ENCODE assay signal across 17 cellular contexts in the genomic region with DNA sequence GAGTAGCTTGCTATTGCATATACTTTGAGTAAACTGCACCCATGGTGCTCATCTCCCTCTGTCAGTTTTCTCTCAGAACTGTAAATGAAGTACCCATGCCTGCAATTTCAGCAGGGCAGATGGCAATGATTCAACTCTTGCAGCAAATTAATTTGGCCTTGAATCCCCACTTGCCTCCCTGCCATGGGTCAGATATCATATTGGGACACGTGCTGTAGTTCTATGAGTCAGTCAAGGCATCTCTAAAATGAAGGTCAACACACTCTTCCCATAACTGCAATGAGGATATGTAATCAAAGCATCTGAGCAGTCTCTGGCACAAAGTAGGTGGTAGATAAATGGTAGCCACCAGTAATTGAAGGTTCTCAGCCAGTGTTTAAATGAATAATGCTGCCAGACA.
A peak's percentile ranks its signal among the peaks of the same experiment; 100 is the strongest.
DNase-seq lines count a peak whose midpoint lies in the region; ATAC-seq and TF ChIP-seq lines count a peak whose summit lies in the region.
"Had no signal": no experiment of that assay in that cellular context is flagged by ENCODE, and none has a peak within 500 bp of the region (broad histone marks: within the 10 kb centered on the region; RNA-seq: fewer than 3 reads in every experiment).

No MANE protein-coding gene starts in this region.

- H3K4me3 ChIP-seq in choroid plexus epithelial cell (ENCODE audit: low read depth, low read length) (no peak overlapping the region), esophagus squamous epithelium (no peak overlapping the region)
- H3K4me3 ChIP-seq: A549 had no signal

- no peak for ATAC-seq in GM21576 (IDR thresholded peaks at IDR 0.05; ENCODE audit: unreplicated experiment)
- ATAC-seq: A549, Panc1, SK-N-SH treated with all-trans-retinoic acid at 6 μM for 48 hours had no signal

- TF ChIP-seq POLR2A in esophagus squamous epithelium (IDR thresholded peaks at IDR 0.05), result no peak

- WGBS in esophagus squamous epithelium, 2 donors, result 33 to 71% methylated on average over 1 of the region's 1 CpG

- peak; percentile 67 for DNase-seq in EL
- DNase-seq in M059J (ENCODE audit: low read depth), result peak; percentile 36
- peak; percentile 56 for DNase-seq in choroid plexus epithelial cell (ENCODE audit: low read depth)
- peak; percentile 46 for DNase-seq in myocyte (ENCODE audit: low read depth)
- DNase-seq in esophagus squamous epithelium (lab: John Stamatoyannopoulos, UW), result no peak
- no peak for DNase-seq in GF-D8 (lab: John Stamatoyannopoulos, UW)
- DNase-seq in NCI-H748 treated with DMSO at 0.1 percent for 48 hours (lab: John Stamatoyannopoulos, UW), result no peak
- DNase-seq: Caco-2, H7, NCI-H1092 treated with DMSO at 0.1 percent for 48 hours, NCI-H187 treated with DMSO at 0.1 percent for 48 hours, NCI-H82, SHP77 had no signal

- H3K4me1 ChIP-seq in esophagus squamous epithelium, result peaks cover 0 to 17% (median 0%) of the 10 kb centered on the region in 3 donors
- H3K4me1 ChIP-seq: A549, Caco-2 had no signal

- H3K27ac ChIP-seq in esophagus squamous epithelium, result no peak overlapping the region
- H3K27ac ChIP-seq: A549 had no signal

- no peaks in the 10 kb centered on the region for H3K27me3 ChIP-seq in esophagus squamous epithelium

- no peaks in the 10 kb centered on the region for H3K9me3 ChIP-seq in esophagus squamous epithelium
- H3K9me3 ChIP-seq: A549, Caco-2 had no signal

- H3K36me3 ChIP-seq in esophagus squamous epithelium, result no peaks in the 10 kb centered on the region

- TF ChIP-seq CTCF in choroid plexus epithelial cell (conservative IDR thresholded peaks at IDR 0.05; ENCODE audit: low read depth, low read length) (no peak), esophagus squamous epithelium (IDR thresholded peaks at IDR 0.05) (no peak)

- intact Hi-C loops in esophagus squamous epithelium (cut with DNase I), result no loop called here

Comparison
In these comparisons a context has a peak if more than half of its experiments do, and no peak if none do; other contexts are left out.
1. DNase-seq: peak in EL (single experiment), M059J (single experiment), choroid plexus epithelial cell (single experiment) and myocyte (single experiment); none in esophagus squamous epithelium (single experiment), GF-D8 (single experiment) and NCI-H748 treated with DMSO at 0.1 percent for 48 hours (single experiment).